9 cellular contexts compared by ENCODE assay signal in the genomic region with DNA sequence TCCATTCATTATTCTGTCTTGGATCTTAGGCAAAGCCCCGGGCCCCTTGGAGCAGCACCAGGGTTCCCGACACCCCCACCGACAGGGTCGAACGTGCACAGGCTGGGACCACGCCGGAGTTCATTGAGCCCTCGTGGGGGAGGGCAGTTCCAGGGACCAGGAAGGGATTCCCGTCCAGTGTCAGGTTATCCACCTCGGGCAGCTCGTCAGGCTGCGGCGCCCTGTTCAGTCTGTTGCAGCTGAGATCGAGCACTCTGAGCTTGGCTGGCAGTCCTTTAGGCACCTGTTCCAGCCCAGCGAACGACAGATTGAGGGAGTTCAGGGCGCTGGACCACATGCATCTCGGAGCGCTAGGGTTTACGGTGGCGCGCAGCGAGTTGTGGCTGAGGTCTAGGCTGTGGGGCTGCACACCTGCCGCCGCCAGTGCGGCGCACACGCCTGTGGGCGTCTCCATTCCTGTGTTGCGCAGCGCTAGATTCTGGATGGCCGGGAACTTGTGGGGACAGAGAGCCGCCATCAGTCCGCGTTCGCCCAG. TPM values are rescaled to one million over a fixed set of nuclear protein-coding genes. Genes with fewer than 3 reads are reported as not detected.
A peak's percentile ranks its signal among the peaks of the same experiment; 100 is the strongest.
DNase-seq lines count a peak whose midpoint lies in the region; ATAC-seq lines count a peak whose summit lies in the region.
"Had no signal": no experiment of that assay in that cellular context is flagged by ENCODE, and none has a peak within 500 bp of the region (broad histone marks: within the 10 kb centered on the region; RNA-seq: fewer than 3 reads in every experiment).

No MANE protein-coding gene starts in this region.

- no peak overlapping the region for H2BK5ac ChIP-seq in mesenchymal stem cell (ENCODE audit: low read depth, low read length, poor library complexity, severe bottlenecking)

- 94% methylated on average over 36 of the region's 36 CpGs for WGBS in mesenchymal stem cell
- WGBS in aorta, 2 donors, result 6 to 7% methylated on average over 36 of the region's 36 CpGs

- no peaks in the 10 kb centered on the region for H3K4me1 ChIP-seq in mesenchymal stem cell (ENCODE audit: control insufficient read depth, insufficient read depth, low read depth, low read length)
- H3K4me1 ChIP-seq in aorta (ENCODE audit: control insufficient read depth in 1 of 2, insufficient read depth in 2 of 2, low read length in 2 of 2), result no peaks in the 10 kb centered on the region

- DNase-seq in NCI-H526 (lab: John Stamatoyannopoulos, UW) (peak; percentile 73 to 83), mesenchymal stem cell (no peak), aorta (peak in 1 of 2 donors; percentile 50), GM19238 (ENCODE audit: insufficient read length, low spot score) (no peak), inferior parietal cortex (ENCODE audit: extremely low spot score) (no peak)
- DNase-seq in central memory CD8-positive, alpha-beta T cell (ENCODE audit: low spot score in 2 of 2), result no peak

- no peak overlapping the region for H4K8ac ChIP-seq in mesenchymal stem cell (ENCODE audit: low read length)

- H3K4me1 Mint-ChIP-seq in central memory CD8-positive, alpha-beta T cell, result peaks cover 12% of the 10 kb centered on the region

- peak overlapping the region; percentile 64 for H3K27ac Mint-ChIP-seq in central memory CD8-positive, alpha-beta T cell (ENCODE audit: low read depth)

- H3K14ac ChIP-seq in mesenchymal stem cell (ENCODE audit: low read length in 2 of 2), result no peak overlapping the region

- H2BK120ac ChIP-seq in mesenchymal stem cell (ENCODE audit: low read depth, low read length), result no peak overlapping the region

- H3K4me3 Mint-ChIP-seq in central memory CD8-positive, alpha-beta T cell, result peak overlapping the region; percentile 83

- peaks cover 15% of the 10 kb centered on the region for H3K9me3 ChIP-seq in mesenchymal stem cell (ENCODE audit: control insufficient read depth, low read length)
- H3K9me3 ChIP-seq in aorta (ENCODE audit: control insufficient read depth, low read length), result no peaks in the 10 kb centered on the region

- H4K91ac ChIP-seq in mesenchymal stem cell (ENCODE audit: low read length), result peak overlapping the region; percentile 21

- H3K4me3 ChIP-seq in GM08714 (ENCODE audit: low read length) (peak overlapping the region; percentile 27; the same call in 1 of the 2 replicates), mesenchymal stem cell (ENCODE audit: insufficient read depth in 1 of 2, low read depth in 1 of 2, low read length in 2 of 2) (peak overlapping the region in 1 of 2 experiments; percentile 72), aorta (ENCODE audit: low read length in 2 of 2) (peak overlapping the region in 1 of 2 donors; percentile 15)

- H3K36me3 Mint-ChIP-seq in central memory CD8-positive, alpha-beta T cell (ENCODE audit: insufficient read depth), result peaks cover 3% of the 10 kb centered on the region

- H2AK5ac ChIP-seq in mesenchymal stem cell (ENCODE audit: low read length, severe bottlenecking), result no peak overlapping the region

- no peak overlapping the region for H2AFZ ChIP-seq in mesenchymal stem cell (ENCODE audit: low read depth, low read length)

- H3K4ac ChIP-seq in mesenchymal stem cell (ENCODE audit: low read depth in 1 of 2, low read length in 2 of 2), result peak overlapping the region in 1 of 2 experiments; percentile 35

- H3K23ac ChIP-seq in mesenchymal stem cell (ENCODE audit: low read length in 2 of 2), result no peak overlapping the region

- H3K27me3 Mint-ChIP-seq in central memory CD8-positive, alpha-beta T cell, result peaks cover 10% of the 10 kb centered on the region

- H3K18ac ChIP-seq in mesenchymal stem cell (ENCODE audit: low read depth in 1 of 2, low read length in 2 of 2), result no peak overlapping the region

- H3K27me3 ChIP-seq in mesenchymal stem cell (ENCODE audit: control insufficient read depth in 1 of 2, insufficient read depth in 1 of 2, low read length in 2 of 2) (peaks cover 0 to 13% of the 10 kb centered on the region in 2 experiments), aorta (ENCODE audit: control insufficient read depth in 1 of 2, insufficient read depth in 2 of 2, low read length in 1 of 2) (no peaks in the 10 kb centered on the region)

- intact Hi-C loops in aorta (cut with DNase I), result loop anchor here in 1 of 2 donors (2.0 kb wide), 1 partner anchor 65 kb away; no protein-coding TSS in a partner anchor

- no peak overlapping the region for H3K27ac ChIP-seq in mesenchymal stem cell (ENCODE audit: low read length, poor library complexity, severe bottlenecking)
- no peak overlapping the region for H3K27ac ChIP-seq in aorta (ENCODE audit: low read depth in 1 of 2, low read length in 2 of 2)

- H3K9me3 Mint-ChIP-seq in central memory CD8-positive, alpha-beta T cell, result no peaks in the 10 kb centered on the region

- H3K9ac ChIP-seq in mesenchymal stem cell (ENCODE audit: low read length), result peak overlapping the region; percentile 68

- H3K4me2 ChIP-seq in mesenchymal stem cell (ENCODE audit: low read length, poor library complexity, severe bottlenecking), result no peak overlapping the region

- ATAC-seq in GM21737 (IDR thresholded peaks at IDR 0.05; ENCODE audit: unreplicated experiment), result peak; percentile 33
- ATAC-seq in central memory CD8-positive, alpha-beta T cell (replicated peaks; ENCODE audit: extremely low read depth, poor library complexity, severe bottlenecking), result peak; percentile 69
- peak; percentile 53 for ATAC-seq in aorta (ENCODE audit: low FRiP score)

- no peak overlapping the region for H2BK15ac ChIP-seq in mesenchymal stem cell (ENCODE audit: low read depth, poor library complexity, severe bottlenecking)

- no peak overlapping the region for H2BK12ac ChIP-seq in mesenchymal stem cell (ENCODE audit: low read length in 2 of 2)

- no peaks in the 10 kb centered on the region for H3K79me1 ChIP-seq in mesenchymal stem cell (replicated peaks; ENCODE audit: low read length, poor library complexity, severe bottlenecking)

- H3K36me3 ChIP-seq in mesenchymal stem cell (ENCODE audit: control insufficient read depth in 1 of 2, insufficient read depth in 2 of 2, low read depth in 1 of 2, low read length in 2 of 2), result peaks cover 0 to 8% of the 10 kb centered on the region in 2 experiments
- H3K36me3 ChIP-seq in aorta (ENCODE audit: control insufficient read depth in 1 of 2, insufficient read depth in 2 of 2, low read length in 1 of 2), result no peaks in the 10 kb centered on the region

RNA-seq across cellular contexts. Expression of a gene that starts 1.1 kb away (rescaled TPM):
- polyA plus RNA-seq in mesenchymal stem cell (2013, experiment 1 of 2), result 0.06 TPM
- 0.05 TPM for polyA plus RNA-seq in mesenchymal stem cell (2013, experiment 2 of 2)
- 100 to 1,000 TPM; 104 to 205 TPM for total RNA-seq in aorta
- polyA plus RNA-seq in aorta, result 100 to 1,000 TPM in 1 of 2 donors, 10 to 100 TPM in 1; 34.9 to 115 TPM
- total RNA-seq: HT1080 had no signal

RNA-seq across cellular contexts. Expression of a gene that starts 7.4 kb away (rescaled TPM):
- polyA plus RNA-seq in mesenchymal stem cell (2013, experiment 1 of 2), result 4.4 TPM
- polyA plus RNA-seq in mesenchymal stem cell (2013, experiment 2 of 2), result 3.9 TPM
- total RNA-seq in aorta, result 10 to 100 TPM in 1 of 2 donors, 1 to 10 TPM in 1; 8.6 to 11.9 TPM
- polyA plus RNA-seq in aorta, result 1 to 10 TPM; 2.9 to 9.4 TPM

RNA-seq across cellular contexts. Expression of a gene that starts 15.5 kb away (rescaled TPM):
- polyA plus RNA-seq in mesenchymal stem cell (2013, experiment 1 of 2), result 105 TPM
- polyA plus RNA-seq in mesenchymal stem cell (2013, experiment 2 of 2), result 109 TPM
- 10 to 100 TPM; 32.1 to 35.0 TPM for total RNA-seq in aorta
- polyA plus RNA-seq in aorta, result 100 to 1,000 TPM; 114 to 198 TPM

RNA-seq across cellular contexts. Expression of a gene that starts 15.7 kb away (rescaled TPM):
- polyA plus RNA-seq in mesenchymal stem cell (2013, experiment 1 of 2), result 110 TPM
- polyA plus RNA-seq in mesenchymal stem cell (2013, experiment 2 of 2), result 113 TPM
- 10 to 100 TPM; 78.4 to 79.1 TPM for total RNA-seq in aorta
- polyA plus RNA-seq in aorta, result 100 to 1,000 TPM in 1 of 2 donors, 10 to 100 TPM in 1; 90.3 to 104 TPM

RNA-seq across cellular contexts. Expression of a gene that starts 32.8 kb away (rescaled TPM):
- polyA plus RNA-seq in mesenchymal stem cell (2013, experiment 1 of 2), result 16.7 TPM
- 16.7 TPM for polyA plus RNA-seq in mesenchymal stem cell (2013, experiment 2 of 2)
- total RNA-seq in aorta, result 10 to 100 TPM; 18.5 to 21.3 TPM
- 10 to 100 TPM in 1 of 2 donors, 1 to 10 TPM in 1; 9.5 to 22.0 TPM for polyA plus RNA-seq in aorta

Comparison
In these comparisons a context has a peak if more than half of its experiments do, and no peak if none do; other contexts are left out.
1. DNase-seq: peak in NCI-H526 (2 of 2); none in central memory CD8-positive, alpha-beta T cell (0 of 2), mesenchymal stem cell (single experiment), GM19238 (single experiment) and inferior parietal cortex (single experiment).
2. Peak in every context shown above with its lines, with median percentiles within 50 percentile points of each other: ATAC-seq.